In the genomic region with DNA sequence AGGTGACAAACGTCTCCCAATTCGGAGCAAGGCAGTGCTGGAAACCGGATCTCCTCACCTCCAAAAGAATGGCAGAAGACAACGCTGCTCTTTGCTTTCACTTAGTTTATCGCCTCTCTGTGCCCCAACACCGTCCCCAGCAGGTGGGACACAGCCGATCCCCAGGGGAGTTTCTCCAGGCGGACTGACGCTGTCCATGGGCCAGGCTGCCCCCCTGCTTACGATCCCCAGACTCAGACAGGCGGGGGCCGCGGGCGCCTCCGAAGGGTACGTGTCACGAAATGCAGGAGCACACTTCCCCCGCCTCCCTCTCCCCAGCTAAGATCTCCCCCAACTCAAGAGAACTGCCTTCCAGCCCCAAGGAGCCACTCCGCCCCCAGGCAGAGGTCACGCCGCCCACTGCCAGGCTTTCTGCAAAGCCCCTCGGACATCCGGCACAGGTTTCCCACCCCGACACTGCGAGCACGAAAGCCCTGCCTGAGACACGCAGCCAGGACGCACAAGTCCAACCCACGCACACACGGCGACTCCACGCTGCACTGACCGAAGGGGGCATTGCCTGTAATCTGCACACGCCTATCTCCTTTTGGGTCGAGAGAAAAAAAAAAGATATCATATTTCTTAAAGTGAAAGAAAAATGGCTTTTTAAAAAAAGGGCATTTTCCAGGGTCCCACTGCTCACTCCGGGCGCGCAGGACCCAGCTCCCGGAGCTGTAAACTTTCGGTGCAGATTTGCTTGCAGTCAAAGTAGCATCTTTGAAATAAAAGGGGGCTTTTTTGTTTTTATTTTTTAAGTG, we compare ENCODE assay signal across 8 cellular contexts. TPM values are rescaled to one million over a fixed set of nuclear protein-coding genes. Genes with fewer than 3 reads are reported as not detected.
DNase-seq lines count a peak whose midpoint lies in the region; ATAC-seq and TF ChIP-seq lines count a peak whose summit lies in the region.

No MANE protein-coding gene starts in this region.

- no peak overlapping the region for H2BK12ac ChIP-seq in H9 (ENCODE audit: insufficient read length, low read depth, low read length)

- H3K4me2 ChIP-seq in H9 (ENCODE audit: insufficient read depth, insufficient read length, low read length), result peak overlapping the region; percentile 76

- TF ChIP-seq CTCF in H9 (conservative IDR thresholded peaks at IDR 0.05), result no peak
- no peak for TF ChIP-seq CTCF in coronary artery (IDR thresholded peaks at IDR 0.05)

- no CpG with 5 or more reads among the region's 40 CpGs for WGBS in H9 (ENCODE audit: extremely low coverage, insufficient read length, low lambda C conversion rate)

- no peak overlapping the region for H3K27ac Mint-ChIP-seq in H9

- H3K9me3 ChIP-seq in H9 (ENCODE audit: control insufficient read depth, low read depth, low read length), result no peaks in the 10 kb centered on the region

- H3K79me2 ChIP-seq in H9 (ENCODE audit: insufficient read depth, low read length), result peaks cover 45% of the 10 kb centered on the region

- no peaks in the 10 kb centered on the region for H3K79me1 ChIP-seq in H9 (ENCODE audit: insufficient read depth, low read depth, low read length, poor library complexity, severe bottlenecking)

- no peak overlapping the region for H2AK5ac ChIP-seq in H9 (ENCODE audit: insufficient read length, low read length)

- H3K4me1 Mint-ChIP-seq in H9, result peaks cover 15 to 41% of the 10 kb centered on the region in 2 experiments

- H3K9ac ChIP-seq in H9 (ENCODE audit: extremely low read depth, insufficient read length, low read length), result peak overlapping the region; percentile 98

- intact Hi-C loops in left colon (cut with DNase I, micrococcal nuclease), result loop anchor here in 1 of 2 donors (10.0 kb wide), 1 partner anchor 204 kb away; no protein-coding TSS in a partner anchor

- no peak overlapping the region for H2AFZ ChIP-seq in H9 (ENCODE audit: low read length)

- H3K4me1 ChIP-seq in H9 (ENCODE audit: insufficient read depth, low read length), result peaks cover 6% of the 10 kb centered on the region; the same call in 1 of the 2 replicates

- ATAC-seq in left colon (peak; percentile 21), HG02973 (IDR thresholded peaks at IDR 0.05; ENCODE audit: unreplicated experiment) (no peak)

- H3K4me3 Mint-ChIP-seq in H9, result no peak overlapping the region

- no peak overlapping the region for H2BK15ac ChIP-seq in H9 (ENCODE audit: low read depth, low read length)

- H4K8ac ChIP-seq in H9 (replicated peaks; ENCODE audit: insufficient read length, low read depth, low read length), result no peak overlapping the region

- no peak overlapping the region for H3T11ph ChIP-seq in H9 (ENCODE audit: low read length)

- H3K23ac ChIP-seq in H9 (ENCODE audit: insufficient read length, low read depth, low read length), result no peak overlapping the region

- H3K4me3 ChIP-seq in coronary artery, result peak overlapping the region; percentile 73

- no peak overlapping the region for H3K56ac ChIP-seq in H9 (ENCODE audit: insufficient read length, low read depth, low read length)

- H2BK120ac ChIP-seq in H9 (ENCODE audit: low read depth, low read length, poor library complexity, severe bottlenecking), result no peak overlapping the region

- H4K91ac ChIP-seq in H9 (ENCODE audit: insufficient read length, low read depth, low read length), result no peak overlapping the region

- H3K36me3 Mint-ChIP-seq in H9 (ENCODE audit: insufficient read depth in 1 of 3, low read depth in 3 of 3), result peaks cover 24 to 41% (median 34%) of the 10 kb centered on the region in 3 experiments

- peaks cover 6% of the 10 kb centered on the region for H3K27me3 Mint-ChIP-seq in H9 (ENCODE audit: low read depth)

- H3K4ac ChIP-seq in H9 (ENCODE audit: low read depth, low read length), result no peak overlapping the region

- H3K9me3 Mint-ChIP-seq in H9, result peaks cover 0 to 3% of the 10 kb centered on the region in 2 experiments; a peak in 2 of 5 replicates

- DNase-seq in DMS153 (lab: John Stamatoyannopoulos, UW), result peak; percentile 31
- DNase-seq in H9, result peak; percentile 68
- DNase-seq in coronary artery (ENCODE audit: low spot score), result peak; percentile 89
- peak; percentile 70 to 73 for DNase-seq in left colon
- DNase-seq in stimulated activated CD8-positive, alpha-beta memory T cell treated with anti-CD3 and anti-CD28 coated beads, Interleukin-4, amount 100 ng/mL, for 48 hours, result peak; percentile 35
- no peak for DNase-seq in activated CD4-positive, CD25-positive, alpha-beta regulatory T cell (lab: John Stamatoyannopoulos, UW)

- H2BK5ac ChIP-seq in H9 (ENCODE audit: insufficient read length, low read length), result no peak overlapping the region

- H3K18ac ChIP-seq in H9 (ENCODE audit: insufficient read length, low read depth, low read length), result peak overlapping the region; percentile 13

- peaks cover 2% of the 10 kb centered on the region for H4K20me1 ChIP-seq in H9 (ENCODE audit: control insufficient read depth, insufficient read depth, insufficient read length)

- H3K14ac ChIP-seq in H9 (ENCODE audit: insufficient read depth, low read length), result no peak overlapping the region

- H3K27me3 ChIP-seq in H9 (ENCODE audit: insufficient read depth, low read length), result no peaks in the 10 kb centered on the region

- H3K23me2 ChIP-seq in H9 (ENCODE audit: insufficient read length, low read depth, low read length, poor library complexity, severe bottlenecking), result peaks cover 21% of the 10 kb centered on the region

- no peak overlapping the region for H3K27ac ChIP-seq in H9 (ENCODE audit: insufficient read length, low read depth, low read length)
- H3K27ac ChIP-seq in coronary artery, result peak overlapping the region; percentile 97 to 98

- H4K5ac ChIP-seq in H9 (ENCODE audit: insufficient read length, low read depth, low read length), result no peak overlapping the region

- H2BK20ac ChIP-seq in H9 (ENCODE audit: low read depth, low read length, poor library complexity, severe bottlenecking), result no peak overlapping the region

TF ChIP-seq in PFSK-1, 5 proteins besides CTCF, POLR2A, EP300 and RAD21:
- TF ChIP-seq FOXP2 (optimal IDR thresholded peaks at IDR 0.05; ENCODE audit: borderline replicate concordance, extremely low read depth, extremely low read length, insufficient read depth), result no peak
- TF ChIP-seq SIN3A (IDR thresholded peaks at IDR 0.05; ENCODE audit: borderline replicate concordance, insufficient read depth, low read length), result peak; percentile 26; the same call in 1 of the 2 replicates

RNA-seq across cellular contexts. Expression of a gene that starts 1.9 kb away (rescaled TPM):
- total RNA-seq in H9 (2021) (55.4 and 56.4 TPM in 2 replicates), left colon (10 to 100 TPM; 52.4 to 66.8 TPM)
- polyA plus RNA-seq in PFSK-1 (2012; ENCODE audit: insufficient read length, low read depth), result 51.6 TPM

Comparison
In these comparisons a context has a peak if more than half of its experiments do, and no peak if none do; other contexts are left out.
1. DNase-seq: peak in DMS153 (single experiment), H9 (single experiment), coronary artery (single experiment), left colon (2 of 2) and stimulated activated CD8-positive, alpha-beta memory T cell treated with anti-CD3 and anti-CD28 coated beads, Interleukin-4, amount 100 ng/mL, for 48 hours (single experiment); none in activated CD4-positive, CD25-positive, alpha-beta regulatory T cell (0 of 4).